18 cellular contexts compared by ENCODE assay signal in genomic region chr1:42419449-42419848, GRCh38. TPM values are rescaled to one million over a fixed set of nuclear protein-coding genes. Genes with fewer than 3 reads are reported as not detected.
DNase-seq lines count a peak whose midpoint lies in the region; ATAC-seq and TF ChIP-seq lines count a peak whose summit lies in the region.
"Had no signal": no experiment of that assay in that cellular context is flagged by ENCODE, and none has a peak within 500 bp of the region (broad histone marks: within the 10 kb centered on the region; RNA-seq: fewer than 3 reads in every experiment).

No MANE protein-coding gene starts in this region.

- H3K27ac Mint-ChIP-seq in activated T-helper 2 cell treated with anti-CD3 and anti-CD28 coated beads, Interferon-gamma antibody, Interleukin-2, Interleukin-4, amounts not matched to agents 10 μg/mL and 5 μg/mL and 100 μg/mL, durations not matched to agents 14 hours and 24 hours and 36 hours, result no peak overlapping the region
- H3K27ac Mint-ChIP-seq: activated naive CD8-positive, alpha-beta T cell treated with anti-CD3 and anti-CD28 coated beads, Interleukin-2, amount 50 U/mL, for 24 hours had no signal

- DNase-seq in Right ventricle myocardium inferior (ENCODE audit: missing footprints) (no peak), right atrium auricular region (ENCODE audit: low spot score) (no peak), SHP77 treated with DMSO at 0.1 percent for 48 hours (lab: John Stamatoyannopoulos, UW) (peak; percentile 3), right cardiac atrium (peak; percentile 56 to 72 (median 70)), GM10248 (ENCODE audit: extremely low spot score) (no peak), Peyer's patch (no peak)
- DNase-seq in activated T-helper 2 cell treated with anti-CD3 and anti-CD28 coated beads, Interferon-gamma antibody, Interleukin-2, Interleukin-4, amounts not matched to agents 10 μg/mL and 5 μg/mL and 100 μg/mL, durations not matched to agents 14 hours and 24 hours and 36 hours (ENCODE audit: low spot score), result no peak
- DNase-seq: activated CD4-positive, alpha-beta T cell treated with anti-CD3 and anti-CD28 coated beads for 1 hour; activated naive CD8-positive, alpha-beta T cell treated with anti-CD3 and anti-CD28 coated beads, Interleukin-2, amount 50 U/mL, for 24 hours; activated T-cell treated with anti-CD3 and anti-CD28 coated beads, Interleukin-2, amount 50 U/mL, for 1 hour; Calu3; mesendoderm; OCI-M1; pancreas; thyroid gland had no signal

- H3K9me3 ChIP-seq in right atrium auricular region (no peaks in the 10 kb centered on the region), right cardiac atrium (ENCODE audit: control insufficient read depth, low read length) (no peaks in the 10 kb centered on the region), Peyer's patch (no peaks in the 10 kb centered on the region)
- H3K9me3 ChIP-seq: pancreas, thyroid gland had no signal

- ATAC-seq in Right ventricle myocardium inferior, result peak; percentile 87
- peak; percentile 78 to 83 for ATAC-seq in right cardiac atrium
- ATAC-seq in GM21447 (IDR thresholded peaks at IDR 0.05; ENCODE audit: unreplicated experiment), result no peak
- ATAC-seq: activated naive CD8-positive, alpha-beta T cell treated with anti-CD3 and anti-CD28 coated beads, Interleukin-2, amount 50 U/mL, for 24 hours; pancreas had no signal

- intact Hi-C loops in Right ventricle myocardium inferior (cut with DNase I) (no loop called here), right cardiac atrium (cut with DNase I) (no loop called here)
- intact Hi-C loops in activated T-helper 2 cell treated with anti-CD3 and anti-CD28 coated beads, Interferon-gamma antibody, Interleukin-2, Interleukin-4, amounts not matched to agents 10 μg/mL and 5 μg/mL and 100 μg/mL, durations not matched to agents 14 hours and 24 hours and 36 hours (cut with micrococcal nuclease), result no loop called here

- no peaks in the 10 kb centered on the region for H3K4me1 Mint-ChIP-seq in activated T-helper 2 cell treated with anti-CD3 and anti-CD28 coated beads, Interferon-gamma antibody, Interleukin-2, Interleukin-4, amounts not matched to agents 10 μg/mL and 5 μg/mL and 100 μg/mL, durations not matched to agents 14 hours and 24 hours and 36 hours (ENCODE audit: low read depth)
- H3K4me1 Mint-ChIP-seq: activated naive CD8-positive, alpha-beta T cell treated with anti-CD3 and anti-CD28 coated beads, Interleukin-2, amount 50 U/mL, for 24 hours had no signal

- no peaks in the 10 kb centered on the region for H3K27me3 Mint-ChIP-seq in activated T-helper 2 cell treated with anti-CD3 and anti-CD28 coated beads, Interferon-gamma antibody, Interleukin-2, Interleukin-4, amounts not matched to agents 10 μg/mL and 5 μg/mL and 100 μg/mL, durations not matched to agents 14 hours and 24 hours and 36 hours (ENCODE audit: low read depth)
- H3K27me3 Mint-ChIP-seq: activated naive CD8-positive, alpha-beta T cell treated with anti-CD3 and anti-CD28 coated beads, Interleukin-2, amount 50 U/mL, for 24 hours had no signal

- TF ChIP-seq POLR2A in Peyer's patch (IDR thresholded peaks at IDR 0.05), result no peak

- no peaks in the 10 kb centered on the region for H3K36me3 Mint-ChIP-seq in activated T-helper 2 cell treated with anti-CD3 and anti-CD28 coated beads, Interferon-gamma antibody, Interleukin-2, Interleukin-4, amounts not matched to agents 10 μg/mL and 5 μg/mL and 100 μg/mL, durations not matched to agents 14 hours and 24 hours and 36 hours (ENCODE audit: low read depth)

- H3K27me3 ChIP-seq in right atrium auricular region (no peaks in the 10 kb centered on the region), right cardiac atrium (ENCODE audit: control insufficient read depth, insufficient read depth) (no peaks in the 10 kb centered on the region), Peyer's patch (no peaks in the 10 kb centered on the region)
- H3K27me3 ChIP-seq: pancreas, thyroid gland had no signal

- H3K36me3 ChIP-seq in right atrium auricular region, result no peaks in the 10 kb centered on the region
- no peaks in the 10 kb centered on the region for H3K36me3 ChIP-seq in Peyer's patch
- H3K36me3 ChIP-seq: pancreas, thyroid gland had no signal

- H3K4me3 ChIP-seq in right atrium auricular region (no peak overlapping the region), right cardiac atrium (ENCODE audit: low read length) (no peak overlapping the region), Peyer's patch (no peak overlapping the region)
- H3K4me3 ChIP-seq: pancreas, thyroid gland had no signal

- H3K27ac ChIP-seq in right atrium auricular region (peak overlapping the region in 1 of 2 donors; percentile 69), right cardiac atrium (ENCODE audit: low read length) (peak overlapping the region; percentile 56), Peyer's patch (peak overlapping the region in 1 of 4 donors; percentile 33)
- H3K27ac ChIP-seq: pancreas, thyroid gland had no signal

- H3K4me1 ChIP-seq in right atrium auricular region (peaks cover 0 to 28% of the 10 kb centered on the region in 2 donors), right cardiac atrium (ENCODE audit: control insufficient read depth, insufficient read depth, low read length) (peaks cover 10% of the 10 kb centered on the region), Peyer's patch (peaks cover 0 to 11% (median 0%) of the 10 kb centered on the region in 4 donors)

- 45% methylated on average over 4 of the region's 4 CpGs for WGBS in right cardiac atrium

- CTCF ChIA-PET in GM10248 (lab: Yijun Ruan, JAX), result no interaction called here

- no peaks in the 10 kb centered on the region for H3K9me3 Mint-ChIP-seq in activated T-helper 2 cell treated with anti-CD3 and anti-CD28 coated beads, Interferon-gamma antibody, Interleukin-2, Interleukin-4, amounts not matched to agents 10 μg/mL and 5 μg/mL and 100 μg/mL, durations not matched to agents 14 hours and 24 hours and 36 hours
- H3K9me3 Mint-ChIP-seq: activated naive CD8-positive, alpha-beta T cell treated with anti-CD3 and anti-CD28 coated beads, Interleukin-2, amount 50 U/mL, for 24 hours had no signal

- no peak overlapping the region for H3K4me3 Mint-ChIP-seq in activated T-helper 2 cell treated with anti-CD3 and anti-CD28 coated beads, Interferon-gamma antibody, Interleukin-2, Interleukin-4, amounts not matched to agents 10 μg/mL and 5 μg/mL and 100 μg/mL, durations not matched to agents 14 hours and 24 hours and 36 hours (ENCODE audit: low read depth)
- H3K4me3 Mint-ChIP-seq: activated naive CD8-positive, alpha-beta T cell treated with anti-CD3 and anti-CD28 coated beads, Interleukin-2, amount 50 U/mL, for 24 hours had no signal

- POLR2A ChIA-PET in GM10248 (lab: Yijun Ruan, JAX), result no interaction called here

- no peak for TF ChIP-seq CTCF in right atrium auricular region (IDR thresholded peaks at IDR 0.05)
- no peak for TF ChIP-seq CTCF in GM10248 (IDR thresholded peaks at IDR 0.05; ENCODE audit: control extremely low read depth, extremely low read depth, low read depth, missing control alignments)
- no peak for TF ChIP-seq CTCF in Peyer's patch (IDR thresholded peaks at IDR 0.05)

RNA-seq across cellular contexts. Expression of gene ZMYND12, which starts 36.4 kb away (rescaled TPM):
- 1.4 TPM for total RNA-seq in Right ventricle myocardium inferior
- 1 to 10 TPM in 1 of 2 donors, under 1 TPM in 1; 0.26 to 3.4 TPM for total RNA-seq in right atrium auricular region
- total RNA-seq in right cardiac atrium, result 1 to 10 TPM in 2 of 4 donors, under 1 TPM in 2; 0.56 to 2.1 (median 1.2) TPM
- 1.7 TPM for polyA plus RNA-seq in right cardiac atrium
- total RNA-seq in activated T-helper 2 cell treated with anti-CD3 and anti-CD28 coated beads, Interferon-gamma antibody, Interleukin-2, Interleukin-4, amounts not matched to agents 10 μg/mL and 5 μg/mL and 100 μg/mL, durations not matched to agents 14 hours and 24 hours and 36 hours, result 0.11 and 0.28 TPM in 2 replicates
- total RNA-seq in Peyer's patch, result 1 to 10 TPM in 2 of 4 donors, under 1 TPM in 1, not detected in 1; 0.54 to 3.0 (median 1.9) TPM

RNA-seq across cellular contexts. Expression of gene PPCS, which starts 36.9 kb away (rescaled TPM):
- 36.8 TPM for total RNA-seq in Right ventricle myocardium inferior
- total RNA-seq in right atrium auricular region, result 10 to 100 TPM; 36.8 to 42.6 TPM
- 10 to 100 TPM; 36.6 to 46.2 (median 40.6) TPM for total RNA-seq in right cardiac atrium
- 63.5 TPM for polyA plus RNA-seq in right cardiac atrium
- 41.4 and 41.8 TPM in 2 replicates for total RNA-seq in activated T-helper 2 cell treated with anti-CD3 and anti-CD28 coated beads, Interferon-gamma antibody, Interleukin-2, Interleukin-4, amounts not matched to agents 10 μg/mL and 5 μg/mL and 100 μg/mL, durations not matched to agents 14 hours and 24 hours and 36 hours
- 100 to 1,000 TPM in 1 of 4 donors, 10 to 100 TPM in 3; 73.3 to 118 (median 78.0) TPM for total RNA-seq in Peyer's patch

RNA-seq across cellular contexts. Expression of gene RIMKLA, which starts 38.9 kb away (rescaled TPM):
- 7.5 TPM for total RNA-seq in Right ventricle myocardium inferior
- total RNA-seq in right atrium auricular region, result 1 to 10 TPM; 3.8 to 4.7 TPM
- total RNA-seq in right cardiac atrium, result 1 to 10 TPM; 3.5 to 6.5 (median 5.3) TPM
- 3.2 TPM for polyA plus RNA-seq in right cardiac atrium
- 5.2 and 5.3 TPM in 2 replicates for total RNA-seq in activated T-helper 2 cell treated with anti-CD3 and anti-CD28 coated beads, Interferon-gamma antibody, Interleukin-2, Interleukin-4, amounts not matched to agents 10 μg/mL and 5 μg/mL and 100 μg/mL, durations not matched to agents 14 hours and 24 hours and 36 hours
- total RNA-seq in Peyer's patch, result 1 to 10 TPM in 2 of 4 donors, under 1 TPM in 2; 0.27 to 1.7 (median 1.0) TPM
- polyA plus RNA-seq: AG04450, fibroblast of lung had no signal

RNA-seq across cellular contexts. Expression of gene CCDC30, which starts 43.6 kb away (rescaled TPM):
- total RNA-seq in Right ventricle myocardium inferior, result 1.9 TPM
- total RNA-seq in right atrium auricular region, result under 1 TPM; 0.47 to 0.63 TPM
- total RNA-seq in right cardiac atrium, result 1 to 10 TPM; 1.4 to 2.9 (median 2.3) TPM
- polyA plus RNA-seq in right cardiac atrium, result 0.61 TPM
- 1.7 and 2.3 TPM in 2 replicates for total RNA-seq in activated T-helper 2 cell treated with anti-CD3 and anti-CD28 coated beads, Interferon-gamma antibody, Interleukin-2, Interleukin-4, amounts not matched to agents 10 μg/mL and 5 μg/mL and 100 μg/mL, durations not matched to agents 14 hours and 24 hours and 36 hours
- 10 to 100 TPM in 1 of 4 donors, 1 to 10 TPM in 3; 1.8 to 29.4 (median 7.4) TPM for total RNA-seq in Peyer's patch

Comparison
In these comparisons a context has a peak if more than half of its experiments do, and no peak if none do; other contexts are left out.
1. DNase-seq: peak in SHP77 treated with DMSO at 0.1 percent for 48 hours (single experiment) and right cardiac atrium (3 of 3); none in Right ventricle myocardium inferior (single experiment), right atrium auricular region (single experiment), activated T-helper 2 cell treated with anti-CD3 and anti-CD28 coated beads, Interferon-gamma antibody, Interleukin-2, Interleukin-4, amounts not matched to agents 10 μg/mL and 5 μg/mL and 100 μg/mL, durations not matched to agents 14 hours and 24 hours and 36 hours (single experiment), GM10248 (single experiment) and Peyer's patch (0 of 3).